ENCODE assay signal across 8 cellular contexts in the genomic region with DNA sequence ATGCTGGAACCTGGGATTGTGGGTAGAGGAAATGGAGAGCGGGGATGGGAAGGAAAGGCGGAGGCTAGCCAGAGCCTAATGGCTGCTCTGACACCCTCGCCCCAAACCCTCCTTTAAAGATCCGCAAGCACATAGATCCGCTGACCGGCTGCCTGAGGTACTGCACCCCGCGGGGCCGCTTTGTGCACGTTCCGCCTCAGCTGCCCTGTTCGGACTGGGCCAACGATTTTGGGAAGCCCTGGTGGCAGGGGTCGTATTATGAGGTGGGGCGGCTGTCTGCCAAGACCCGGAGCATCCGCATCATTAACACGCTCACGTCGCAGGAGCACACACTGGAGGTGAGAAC. TPM values are rescaled to one million over a fixed set of nuclear protein-coding genes. Genes with fewer than 3 reads are reported as not detected.
DNase-seq lines count a peak whose midpoint lies in the region; TF ChIP-seq lines count a peak whose summit lies in the region.

No MANE protein-coding gene starts in this region.

- TF ChIP-seq POLR2A in lower leg skin (IDR thresholded peaks at IDR 0.05) (no peak), transverse colon (IDR thresholded peaks at IDR 0.05) (no peak)

- H3K4me1 ChIP-seq in cardiac muscle cell (ENCODE audit: low read depth) (peaks cover 27% of the 10 kb centered on the region), transverse colon (peaks cover 23 to 40% (median 30%) of the 10 kb centered on the region in 4 donors)

- TF ChIP-seq EP300 in transverse colon (IDR thresholded peaks at IDR 0.05; ENCODE audit: low read depth) = no peak

- H3K4me3 ChIP-seq in cardiac muscle cell = peak overlapping the region; percentile 58
- peak overlapping the region; percentile 6 for H3K4me3 ChIP-seq in lower leg skin (ENCODE audit: low read depth, poor library complexity, severe bottlenecking)
- H3K4me3 ChIP-seq in transverse colon = peak overlapping the region; percentile 50 to 62 (median 53)

- in situ Hi-C loops in transverse colon (cut with MboI; ENCODE audit: low pct_ligation_motif_present in 1 of 4, low pct_unique_long_range_greater_than_20kb in 1 of 4, low sequenced_read_pairs in 3 of 4) = loop anchor here in 2 of 4 donors (25.0 kb wide), 1 partner anchor 129 kb away; no protein-coding TSS in a partner anchor

- no peaks in the 10 kb centered on the region for H3K36me3 ChIP-seq in cardiac muscle cell
- H3K36me3 ChIP-seq in transverse colon = peaks cover 0 to 6% (median 2%) of the 10 kb centered on the region in 4 donors

- H3K27ac ChIP-seq in cardiac muscle cell = peak overlapping the region; percentile 87
- peak overlapping the region; percentile 97 for H3K27ac ChIP-seq in cingulate gyrus (ENCODE audit: low read depth, low read length)
- H3K27ac ChIP-seq in transverse colon = peak overlapping the region; percentile 90 to 97 (median 94)

- WGBS in lower leg skin, 2 donors = 10 to 13% methylated on average over 20 of the region's 20 CpGs
- WGBS in transverse colon (ENCODE audit: low coverage in 1 of 2), 2 donors = 43% methylated on average over 20 of the region's 20 CpGs; no CpG with 5 or more reads in 1 of the 2 donors

- intact Hi-C loops in cardiac septum (cut with DNase I) (no loop called here), lower leg skin (cut with DNase I; ENCODE audit: low total_unique reads) (no loop called here), transverse colon (cut with DNase I; ENCODE audit: low total_unique reads) (loop anchor here (5.0 to 10.0 kb wide), 2 partner anchors 34 to 114 kb away; no protein-coding TSS in a partner anchor)

- TF ChIP-seq CTCF in cardiac muscle cell (IDR thresholded peaks at IDR 0.05; ENCODE audit: low read depth, low read length) (peak; percentile 43), lower leg skin (IDR thresholded peaks at IDR 0.05) (no peak), transverse colon (IDR thresholded peaks at IDR 0.05) (peak; percentile 31 to 67 (median 55))

- H3K27me3 ChIP-seq in cardiac muscle cell = no peaks in the 10 kb centered on the region
- H3K27me3 ChIP-seq in transverse colon = no peaks in the 10 kb centered on the region

- H3K9me3 ChIP-seq in cardiac muscle cell (ENCODE audit: low read depth) (no peaks in the 10 kb centered on the region), transverse colon (no peaks in the 10 kb centered on the region)

- DNase-seq in cardiac muscle cell (ENCODE audit: low read depth in 1 of 2, low spot score in 1 of 2) = peak; percentile 62 to 64
- DNase-seq in cardiac septum (ENCODE audit: low spot score) = no peak
- peak; percentile 58 for DNase-seq in RPMI7951 (ENCODE audit: low read depth)
- peak in 1 of 2 donors; percentile 89 for DNase-seq in lower leg skin (ENCODE audit: low spot score in 2 of 2)
- peak; percentile 53 for DNase-seq in transverse colon
- DNase-seq in Ammon's horn (ENCODE audit: low spot score) = no peak
- DNase-seq in activated gamma-delta T cell (lab: John Stamatoyannopoulos, UW) = no peak

RNA-seq across cellular contexts. Expression of gene CYB5D1, which starts 0.7 kb away (rescaled TPM):
- total RNA-seq in cardiac muscle cell = 14.0 and 14.3 TPM in 2 replicates
- 10.7 and 13.7 TPM in 2 replicates for polyA plus RNA-seq in cardiac muscle cell
- 12.2 TPM for total RNA-seq in cardiac septum
- 5.7 and 6.1 TPM in 2 replicates for total RNA-seq in RPMI7951 (2014; rRNA removed; shearing (Covaris generic))
- 10 to 100 TPM in 1 of 4 donors, 1 to 10 TPM in 3; 7.0 to 14.1 (median 9.1) TPM for total RNA-seq in lower leg skin
- 10 to 100 TPM in 1 of 4 donors, 1 to 10 TPM in 2, not detected in 1; 4.9 to 50.4 (median 9.6) TPM for total RNA-seq in transverse colon

RNA-seq across cellular contexts. Expression of gene NAA38, which starts 1.1 kb away (rescaled TPM):
- 107 and 130 TPM in 2 replicates for total RNA-seq in cardiac muscle cell
- polyA plus RNA-seq in cardiac muscle cell = 158 and 168 TPM in 2 replicates
- 68.8 TPM for total RNA-seq in cardiac septum
- total RNA-seq in RPMI7951 (2014; rRNA removed; shearing (Covaris generic)) = 94.4 and 110 TPM in 2 replicates
- total RNA-seq in lower leg skin = 100 to 1,000 TPM in 1 of 4 donors, 10 to 100 TPM in 3; 56.8 to 101 (median 91.3) TPM
- 10 to 100 TPM; 59.8 to 95.3 (median 86.5) TPM for total RNA-seq in transverse colon

RNA-seq across cellular contexts. Expression of gene TMEM88, which starts 3.6 kb away (rescaled TPM):
- total RNA-seq in cardiac muscle cell (27.4 and 51.2 TPM in 2 replicates), cardiac septum (14.7 TPM), lower leg skin (1 to 10 TPM in 3 of 4 donors, under 1 TPM in 1; 0.91 to 5.9 (median 3.4) TPM), transverse colon (10 to 100 TPM in 1 of 4 donors, 1 to 10 TPM in 3; 2.4 to 13.1 (median 6.8) TPM)
- polyA plus RNA-seq in cardiac muscle cell = 31.3 and 66.1 TPM in 2 replicates
- total RNA-seq in RPMI7951 (2014; rRNA removed; shearing (Covaris generic)) = not detected in 2 replicates

RNA-seq across cellular contexts. Expression of gene KDM6B, which starts 24.4 kb away (rescaled TPM):
- 11.1 and 20.8 TPM in 2 replicates for total RNA-seq in cardiac muscle cell
- polyA plus RNA-seq in cardiac muscle cell = 9.0 and 9.7 TPM in 2 replicates
- 22.1 TPM for total RNA-seq in cardiac septum
- total RNA-seq in RPMI7951 (2014; rRNA removed; shearing (Covaris generic)) = 0.20 and 0.48 TPM in 2 replicates
- total RNA-seq in lower leg skin = 10 to 100 TPM; 12.5 to 30.9 (median 18.0) TPM
- total RNA-seq in transverse colon = 10 to 100 TPM; 18.3 to 33.7 (median 30.2) TPM

RNA-seq across cellular contexts. Expression of gene CHD3, which starts 30.1 kb away (rescaled TPM):
- total RNA-seq in cardiac muscle cell (40.2 and 64.7 TPM in 2 replicates), cardiac septum (14.2 TPM), lower leg skin (10 to 100 TPM; 36.8 to 71.1 (median 54.8) TPM), transverse colon (10 to 100 TPM; 53.0 to 71.6 (median 62.0) TPM)
- 15.9 and 19.7 TPM in 2 replicates for polyA plus RNA-seq in cardiac muscle cell
- 20.3 and 30.8 TPM in 2 replicates for total RNA-seq in RPMI7951 (2014; rRNA removed; shearing (Covaris generic))

Comparison
In these comparisons a context has a peak if more than half of its experiments do, and no peak if none do; other contexts are left out.
1. DNase-seq: peak in cardiac muscle cell (2 of 2), RPMI7951 (single experiment) and transverse colon (single experiment); none in cardiac septum (single experiment), Ammon's horn (single experiment) and activated gamma-delta T cell (single experiment).
2. H3K4me3 ChIP-seq: peak in every context shown above with its lines; median percentile 58 in cardiac muscle cell; 53 in transverse colon; 6 in lower leg skin.
3. CTCF ChIP-seq: peak in cardiac muscle cell (single experiment) and transverse colon (5 of 5); none in lower leg skin (0 of 3).
4. Peak in every context shown above with its lines, with median percentiles within 50 percentile points of each other: H3K27ac ChIP-seq.